Comparison of ENCODE assay signal across 33 cellular contexts in genomic region chr19:53657778-53658177, GRCh38. TPM values are rescaled to one million over a fixed set of nuclear protein-coding genes. Genes with fewer than 3 reads are reported as not detected.
"Had no signal": no experiment of that assay in that cellular context is flagged by ENCODE, and none has a peak within 500 bp of the region (broad histone marks: within the 10 kb centered on the region; RNA-seq: fewer than 3 reads in every experiment).

No MANE protein-coding gene starts in this region.

- H3K79me2 ChIP-seq: parathyroid adenoma had no signal

- H3K9me3 ChIP-seq: colonic mucosa, lower lobe of right lung, right atrium auricular region, thoracic aorta, upper lobe of right lung, uterus had no signal

- H3K27ac ChIP-seq: colonic mucosa, esophagus squamous epithelium, lower lobe of right lung, parathyroid adenoma, right atrium auricular region, spleen, thoracic aorta, tibial nerve, upper lobe of right lung, uterus had no signal

- H3K4me3 ChIP-seq: colonic mucosa, esophagus squamous epithelium, heart right ventricle, lower lobe of right lung, right atrium auricular region, skin epidermis, spleen, thoracic aorta, tibial nerve, upper lobe of right lung, uterus had no signal

- DNase-seq: colonic mucosa; effector memory CD4-positive, alpha-beta T cell; erythroblast; esophagus squamous epithelium; foreskin melanocyte; glutamatergic neuron; heart right ventricle; hippocampal formation; immature natural killer cell; islet precursor cell; kidney glomerular epithelial cell; left colon; left ventricle myocardium superior; lower lobe of right lung; natural killer cell; spleen; stimulated activated CD4-positive, alpha-beta T cell treated with anti-CD3 and anti-CD28 coated beads, Interleukin-4, amount 100 ng/mL, for 4 hours; stimulated activated naive CD8-positive, alpha-beta T cell treated with anti-CD3 and anti-CD28 coated beads, Interleukin-15, Interleukin-2, amounts not matched to agents 100 U/mL and 50 U/mL, for 24 hours; substantia nigra; upper lobe of right lung; uterus had no signal

- H3K36me3 ChIP-seq: colonic mucosa, esophagus squamous epithelium, heart right ventricle, lower lobe of right lung, right atrium auricular region, spleen, thoracic aorta, tibial nerve, upper lobe of right lung, uterus had no signal

- H3K27me3 ChIP-seq: colonic mucosa, esophagus squamous epithelium, right atrium auricular region, spleen, tibial nerve, upper lobe of right lung, uterus had no signal

- FAIRE-seq: endometrium had no signal

- ATAC-seq: left colon; left ventricle myocardium superior; lower lobe of right lung; natural killer cell; stimulated activated memory B cell treated with anti-CD40 and anti-IgM and Interleukin-4, amounts not matched to agents 10 μg/mL and 1 μg/mL and 100 μg/mL, for 72 hours; stimulated activated naive CD8-positive, alpha-beta T cell treated with anti-CD3 and anti-CD28 coated beads, Interleukin-15, Interleukin-2, amounts not matched to agents 100 U/mL and 50 U/mL, for 24 hours; upper lobe of right lung had no signal

- H3K9ac ChIP-seq: parathyroid adenoma had no signal

- H3K4me1 ChIP-seq: colonic mucosa, esophagus squamous epithelium, lower lobe of right lung, parathyroid adenoma, right atrium auricular region, spleen, upper lobe of right lung, uterus had no signal

- H2AFZ ChIP-seq: parathyroid adenoma had no signal

RNA-seq across cellular contexts. Expression of gene DPRX, which starts 26.0 kb away (rescaled TPM):
- total RNA-seq: chondrocyte, colonic mucosa, esophagus squamous epithelium, heart right ventricle, left colon, left ventricle myocardium superior, lower lobe of right lung, mononuclear cell, natural killer cell, osteoblast, progenitor cell of endocrine pancreas, right atrium auricular region, spleen, thoracic aorta, tibial nerve, upper lobe of right lung, uterus had no signal
- polyA plus RNA-seq: immature natural killer cell, neural cell, spleen had no signal
